ENCODE assay signal across 8 cellular contexts in genomic region chr17:17152385-17152784, GRCh38. TPM values are rescaled to one million over a fixed set of nuclear protein-coding genes. Genes with fewer than 3 reads are reported as not detected.
DNase-seq lines count a peak whose midpoint lies in the region; ATAC-seq and TF ChIP-seq lines count a peak whose summit lies in the region.

No MANE protein-coding gene starts in this region.

- peaks cover 3 to 34% of the 10 kb centered on the region in 2 donors for H3K4me1 Mint-ChIP-seq in effector memory CD8-positive, alpha-beta T cell (ENCODE audit: low read depth in 2 of 2)
- peaks cover 27% of the 10 kb centered on the region for H3K4me1 Mint-ChIP-seq in osteocyte (ENCODE audit: unreplicated experiment)

- H3K27ac Mint-ChIP-seq in effector memory CD8-positive, alpha-beta T cell = peak overlapping the region; percentile 59 to 76
- peak overlapping the region; percentile 92 for H3K27ac Mint-ChIP-seq in osteocyte (ENCODE audit: unreplicated experiment)

- peak; percentile 62 for DNase-seq in Ammon's horn (ENCODE audit: low spot score)
- peak; percentile 23 for DNase-seq in NCI-H2029 (lab: John Stamatoyannopoulos, UW)
- DNase-seq in effector memory CD8-positive, alpha-beta T cell = no peak
- no peak for DNase-seq in osteocyte (ENCODE audit: extremely low spot score, unreplicated experiment)
- DNase-seq in NCI-H748 (lab: John Stamatoyannopoulos, UW; ENCODE audit: unreplicated experiment) = no peak
- no peak for DNase-seq in SKM-1 treated with dmso at 0.1 percent for 144 hours (lab: John Stamatoyannopoulos, UW; ENCODE audit: unreplicated experiment)
- no peak for DNase-seq in NCI-H2171 treated with DMSO at 0.1 percent for 48 hours (lab: John Stamatoyannopoulos, UW)

- ATAC-seq in effector memory CD8-positive, alpha-beta T cell (replicated peaks) = no peak
- ATAC-seq in HG03025 (IDR thresholded peaks at IDR 0.05; ENCODE audit: low FRiP score, unreplicated experiment) = no peak

- H3K9me3 Mint-ChIP-seq in effector memory CD8-positive, alpha-beta T cell = no peaks in the 10 kb centered on the region
- no peaks in the 10 kb centered on the region for H3K9me3 Mint-ChIP-seq in osteocyte (ENCODE audit: unreplicated experiment)

- H3K27me3 Mint-ChIP-seq in effector memory CD8-positive, alpha-beta T cell = no peaks in the 10 kb centered on the region
- H3K27me3 Mint-ChIP-seq in osteocyte (ENCODE audit: unreplicated experiment) = no peaks in the 10 kb centered on the region

- TF ChIP-seq CTCF in osteocyte (IDR thresholded peaks at IDR 0.05) = no peak

- peak overlapping the region in 1 of 2 donors; percentile 50 for H3K4me3 Mint-ChIP-seq in effector memory CD8-positive, alpha-beta T cell
- no peak overlapping the region for H3K4me3 Mint-ChIP-seq in osteocyte (ENCODE audit: unreplicated experiment)

- peaks cover 53% of the 10 kb centered on the region for H3K36me3 Mint-ChIP-seq in effector memory CD8-positive, alpha-beta T cell (ENCODE audit: insufficient read depth)
- H3K36me3 Mint-ChIP-seq in osteocyte (ENCODE audit: unreplicated experiment) = peaks cover 51% of the 10 kb centered on the region

RNA-seq across cellular contexts. Expression of gene PLD6, which starts 53.7 kb away (rescaled TPM):
- 0.81 and 1.3 TPM in 2 replicates for total RNA-seq in osteocyte

Comparison
In these comparisons a context has a peak if more than half of its experiments do, and no peak if none do; other contexts are left out.
1. DNase-seq: peak in Ammon's horn (single experiment) and NCI-H2029 (single experiment); none in effector memory CD8-positive, alpha-beta T cell (0 of 3), osteocyte (single experiment), NCI-H748 (single experiment), SKM-1 treated with dmso at 0.1 percent for 144 hours (single experiment) and NCI-H2171 treated with DMSO at 0.1 percent for 48 hours (single experiment).